21 cellular contexts compared by ENCODE assay signal in genomic region chr12:5260591-5261086, GRCh38.
"Had no signal": no experiment of that assay in that cellular context is flagged by ENCODE, and none has a peak within 500 bp of the region (broad histone marks: within the 10 kb centered on the region; RNA-seq: fewer than 3 reads in every experiment).

No MANE protein-coding gene starts in this region.

- H3K4me1 ChIP-seq: breast epithelium, right atrium auricular region had no signal

- H3K27ac ChIP-seq: breast epithelium, right atrium auricular region, tibial artery had no signal

- FAIRE-seq: frontal cortex, kidney had no signal

- H3K9me3 ChIP-seq: breast epithelium, right atrium auricular region, tibial artery had no signal

- H3K27me3 Mint-ChIP-seq: activated naive CD8-positive, alpha-beta T cell treated with anti-CD3 and anti-CD28 coated beads, Interleukin-2, amount 50 U/mL, for 24 hours had no signal

- H3K36me3 ChIP-seq: breast epithelium, right atrium auricular region, tibial artery had no signal

- H3K4me3 ChIP-seq: breast epithelium, right atrium auricular region, tibial artery had no signal

- ATAC-seq: activated naive CD8-positive, alpha-beta T cell treated with anti-CD3 and anti-CD28 coated beads, Interleukin-2, amount 50 U/mL, for 24 hours; activated T-helper 17 cell treated with anti-CD3 and anti-CD28 coated beads, Interleukin-2, amount 50 U/mL, for 72 hours; left ventricle myocardium superior had no signal

- H3K4me3 Mint-ChIP-seq: activated naive CD4-positive, alpha-beta T cell treated with anti-CD3 and anti-CD28 coated beads for 36 hours; activated naive CD8-positive, alpha-beta T cell treated with anti-CD3 and anti-CD28 coated beads, Interleukin-2, amount 50 U/mL, for 24 hours; activated T-helper 17 cell treated with anti-CD3 and anti-CD28 coated beads, Interleukin-2, amount 50 U/mL, for 72 hours; nephron progenitor cell had no signal

- H3K9me3 Mint-ChIP-seq: activated naive CD4-positive, alpha-beta T cell treated with anti-CD3 and anti-CD28 coated beads for 36 hours; activated naive CD8-positive, alpha-beta T cell treated with anti-CD3 and anti-CD28 coated beads, Interleukin-2, amount 50 U/mL, for 24 hours; activated T-helper 17 cell treated with anti-CD3 and anti-CD28 coated beads, Interleukin-2, amount 50 U/mL, for 72 hours; nephron progenitor cell had no signal

- DNase-seq: activated CD4-positive, alpha-beta T cell treated with anti-CD3 and anti-CD28 coated beads, Interleukin-2, amount 50 U/mL, for 48 hours; activated naive CD4-positive, alpha-beta T cell treated with anti-CD3 and anti-CD28 coated beads for 36 hours; activated naive CD8-positive, alpha-beta T cell treated with anti-CD3 and anti-CD28 coated beads, Interleukin-2, amount 50 U/mL, for 24 hours; aorta; cerebellar nuclear complex; effector memory CD4-positive, alpha-beta T cell; kidney; left ventricle myocardium superior; mesenchymal stem cell; nephron progenitor cell; occipital lobe; stimulated activated CD4-positive, alpha-beta T cell treated with anti-CD3 and anti-CD28 coated beads, Interleukin-15, amount 100 ng/mL, for 24 hours; stimulated activated CD4-positive, alpha-beta T cell treated with anti-CD3 and anti-CD28 coated beads, Interleukin-4, amount 100 ng/mL, for 1 hour; stimulated activated naive CD4-positive, alpha-beta T cell; T-helper 1 cell; tibial artery had no signal

- H3K4me1 Mint-ChIP-seq: activated naive CD8-positive, alpha-beta T cell treated with anti-CD3 and anti-CD28 coated beads, Interleukin-2, amount 50 U/mL, for 24 hours; activated T-helper 17 cell treated with anti-CD3 and anti-CD28 coated beads, Interleukin-2, amount 50 U/mL, for 72 hours had no signal

- H3K27me3 ChIP-seq: right atrium auricular region, tibial artery had no signal

- H3K27ac Mint-ChIP-seq: activated naive CD4-positive, alpha-beta T cell treated with anti-CD3 and anti-CD28 coated beads for 36 hours; activated naive CD8-positive, alpha-beta T cell treated with anti-CD3 and anti-CD28 coated beads, Interleukin-2, amount 50 U/mL, for 24 hours; activated T-helper 17 cell treated with anti-CD3 and anti-CD28 coated beads, Interleukin-2, amount 50 U/mL, for 72 hours; nephron progenitor cell; progenitor cell of endocrine pancreas had no signal
